ENCODE assay signal across 2 cellular contexts in genomic region chr12:40583743-40584142, GRCh38.
TF ChIP-seq lines count a peak whose summit lies in the region.

No MANE protein-coding gene starts in this region.

TF ChIP-seq in HepG2, 621 proteins besides CTCF, POLR2A, EP300 and RAD21 (continued from another document):
- no peak for TF ChIP-seq ELF3 (CRISPR knock-in tag; IDR thresholded peaks at IDR 0.05)

TF ChIP-seq in neural cell, 6 proteins besides CTCF, POLR2A, EP300 and RAD21 (continued from another document):
- TF ChIP-seq, protein P1, sequence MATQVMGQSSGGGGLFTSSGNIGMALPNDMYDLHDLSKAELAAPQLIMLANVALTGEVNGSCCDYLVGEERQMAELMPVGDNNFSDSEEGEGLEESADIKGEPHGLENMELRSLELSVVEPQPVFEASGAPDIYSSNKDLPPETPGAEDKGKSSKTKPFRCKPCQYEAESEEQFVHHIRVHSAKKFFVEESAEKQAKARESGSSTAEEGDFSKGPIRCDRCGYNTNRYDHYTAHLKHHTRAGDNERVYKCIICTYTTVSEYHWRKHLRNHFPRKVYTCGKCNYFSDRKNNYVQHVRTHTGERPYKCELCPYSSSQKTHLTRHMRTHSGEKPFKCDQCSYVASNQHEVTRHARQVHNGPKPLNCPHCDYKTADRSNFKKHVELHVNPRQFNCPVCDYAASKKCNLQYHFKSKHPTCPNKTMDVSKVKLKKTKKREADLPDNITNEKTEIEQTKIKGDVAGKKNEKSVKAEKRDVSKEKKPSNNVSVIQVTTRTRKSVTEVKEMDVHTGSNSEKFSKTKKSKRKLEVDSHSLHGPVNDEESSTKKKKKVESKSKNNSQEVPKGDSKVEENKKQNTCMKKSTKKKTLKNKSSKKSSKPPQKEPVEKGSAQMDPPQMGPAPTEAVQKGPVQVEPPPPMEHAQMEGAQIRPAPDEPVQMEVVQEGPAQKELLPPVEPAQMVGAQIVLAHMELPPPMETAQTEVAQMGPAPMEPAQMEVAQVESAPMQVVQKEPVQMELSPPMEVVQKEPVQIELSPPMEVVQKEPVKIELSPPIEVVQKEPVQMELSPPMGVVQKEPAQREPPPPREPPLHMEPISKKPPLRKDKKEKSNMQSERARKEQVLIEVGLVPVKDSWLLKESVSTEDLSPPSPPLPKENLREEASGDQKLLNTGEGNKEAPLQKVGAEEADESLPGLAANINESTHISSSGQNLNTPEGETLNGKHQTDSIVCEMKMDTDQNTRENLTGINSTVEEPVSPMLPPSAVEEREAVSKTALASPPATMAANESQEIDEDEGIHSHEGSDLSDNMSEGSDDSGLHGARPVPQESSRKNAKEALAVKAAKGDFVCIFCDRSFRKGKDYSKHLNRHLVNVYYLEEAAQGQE (IDR thresholded peaks at IDR 0.05; ENCODE audit: borderline replicate concordance): no peak
- no peak for TF ChIP-seq EZH2 (IDR thresholded peaks at IDR 0.05; ENCODE audit: borderline replicate concordance, insufficient read depth, low read length, poor library complexity, severe bottlenecking)
TF ChIP-seq in neural cell: peak in this region for 0.
